In genomic region chr11:75342966-75343870, GRCh38 we compare ENCODE assay signal across 1 cellular context.
TF ChIP-seq lines count a peak whose summit lies in the region.

No MANE protein-coding gene starts in this region.

TF ChIP-seq in GM12878, 131 proteins besides CTCF, POLR2A, EP300 and RAD21 (continued from another document):
- TF ChIP-seq ZBTB33 (IDR thresholded peaks at IDR 0.05), result no peak
